ENCODE assay signal across 1 cellular context in genomic region chr14:91202234-91202974, GRCh38.
TF ChIP-seq lines count a peak whose summit lies in the region.

No MANE protein-coding gene starts in this region.

TF ChIP-seq in K562, 482 proteins besides CTCF, POLR2A, EP300 and RAD21 (continued from another document and continues in another):
- TF ChIP-seq FOXO4 (CRISPR knock-in tag; IDR thresholded peaks at IDR 0.05), result no peak
- TF ChIP-seq CBX1 (IDR thresholded peaks at IDR 0.05; ENCODE audit: low read depth), result 0 out of 2 replicates have a peak, but pooled peaks have one; percentile 50
- no peak for TF ChIP-seq POU5F1 (IDR thresholded peaks at IDR 0.05; ENCODE audit: borderline replicate concordance, low read depth, low read length, partially characterized antibody)
- no peak for TF ChIP-seq ZNF778 (CRISPR knock-in tag; IDR thresholded peaks at IDR 0.05)
- TF ChIP-seq ZC3H8 (IDR thresholded peaks at IDR 0.05), result no peak
- no peak for TF ChIP-seq ZNF780A (CRISPR knock-in tag; IDR thresholded peaks at IDR 0.05)
- TF ChIP-seq MEF2A (IDR thresholded peaks at IDR 0.05; ENCODE audit: control insufficient read depth, low read depth, low read length), result no peak
- TF ChIP-seq PHTF2 (CRISPR knock-in tag; IDR thresholded peaks at IDR 0.05), result no peak
- peak; percentile 62 for TF ChIP-seq CBFA2T2 (conservative IDR thresholded peaks at IDR 0.05)
- TF ChIP-seq ZNF76 (CRISPR knock-in tag; IDR thresholded peaks at IDR 0.05; ENCODE audit: borderline replicate concordance), result no peak
- no peak for TF ChIP-seq MAFK (IDR thresholded peaks at IDR 0.05; ENCODE audit: low read length)
- TF ChIP-seq CBFA2T3 (IDR thresholded peaks at IDR 0.05), result peak; percentile 82
- TF ChIP-seq ZBTB17 (CRISPR knock-in tag; IDR thresholded peaks at IDR 0.05), result no peak; the same call in 1 of the 2 replicates
- no peak for TF ChIP-seq CC2D1A (IDR thresholded peaks at IDR 0.05)
- TF ChIP-seq MYC (IDR thresholded peaks at IDR 0.05; ENCODE audit: low read depth, low read length), result peak; percentile 36; the same call in 1 of the 2 replicates
- TF ChIP-seq MYC (CRISPR knock-in tag; IDR thresholded peaks at IDR 0.05; ENCODE audit: borderline replicate concordance, low read depth), result no peak
- TF ChIP-seq ZNF395 (CRISPR knock-in tag; IDR thresholded peaks at IDR 0.05), result no peak; the same call in 1 of the 2 replicates
- no peak for TF ChIP-seq KAT2B (IDR thresholded peaks at IDR 0.05; ENCODE audit: low read depth, low read length)
- TF ChIP-seq CSDE1 (IDR thresholded peaks at IDR 0.05), result no peak
- TF ChIP-seq ID3 (CRISPR knock-in tag; IDR thresholded peaks at IDR 0.05), result no peak
- peak; percentile 59; the same call in 1 of the 2 replicates for TF ChIP-seq ID3 (tag; IDR thresholded peaks at IDR 0.05)
- no peak for TF ChIP-seq NCOA6 (IDR thresholded peaks at IDR 0.05)
- TF ChIP-seq CBX5 (IDR thresholded peaks at IDR 0.05; ENCODE audit: borderline replicate concordance, low read depth), result 0 out of 2 replicates have a peak, but pooled peaks have one; percentile 36
- TF ChIP-seq TRIM28 (IDR thresholded peaks at IDR 0.05), result peak; percentile 38; the same call in 1 of the 2 replicates
- no peak for TF ChIP-seq ZNF79 (CRISPR knock-in tag; IDR thresholded peaks at IDR 0.05; ENCODE audit: low read depth)
- TF ChIP-seq SRSF9 (IDR thresholded peaks at IDR 0.05; ENCODE audit: borderline replicate concordance, low read depth, low read length), result no peak
- no peak for TF ChIP-seq RBM34 (IDR thresholded peaks at IDR 0.05; ENCODE audit: borderline replicate concordance, insufficient read depth, low read length)
- no peak for TF ChIP-seq LARP7 (IDR thresholded peaks at IDR 0.05)
- TF ChIP-seq BHLHE40 (IDR thresholded peaks at IDR 0.05; ENCODE audit: low read length), result no peak
- TF ChIP-seq SNIP1 (IDR thresholded peaks at IDR 0.05; ENCODE audit: low read depth), result no peak
- no peak for TF ChIP-seq CCAR2 (IDR thresholded peaks at IDR 0.05; ENCODE audit: low read depth, low read length)
- TF ChIP-seq THRB (CRISPR knock-in tag; conservative IDR thresholded peaks at IDR 0.05), result no peak
- no peak for TF ChIP-seq NKRF (IDR thresholded peaks at IDR 0.05; ENCODE audit: borderline replicate concordance)
- no peak for TF ChIP-seq HLTF (IDR thresholded peaks at IDR 0.05)
- no peak for TF ChIP-seq ZNF518B (CRISPR knock-in tag; IDR thresholded peaks at IDR 0.05)
- TF ChIP-seq E2F5 (CRISPR knock-in tag; IDR thresholded peaks at IDR 0.05), result no peak
- no peak for TF ChIP-seq DEAF1 (CRISPR knock-in tag; IDR thresholded peaks at IDR 0.05)
- TF ChIP-seq STAG1 (CRISPR knock-in tag; IDR thresholded peaks at IDR 0.05; ENCODE audit: borderline replicate concordance), result no peak
- TF ChIP-seq USF2 (CRISPR knock-in tag; IDR thresholded peaks at IDR 0.05), result no peak
- TF ChIP-seq HNRNPLL (IDR thresholded peaks at IDR 0.05; ENCODE audit: low read depth, low read length, poor library complexity, severe bottlenecking), result no peak
- TF ChIP-seq GTF3C2 (IDR thresholded peaks at IDR 0.05; ENCODE audit: borderline replicate concordance, extremely low read depth, insufficient read length), result no peak
- TF ChIP-seq BRF2 (IDR thresholded peaks at IDR 0.05; ENCODE audit: borderline replicate concordance, insufficient read depth, insufficient read length), result no peak
- TF ChIP-seq E2F6 (IDR thresholded peaks at IDR 0.05; ENCODE audit: borderline replicate concordance in 1 of 2, extremely low read depth in 1 of 2, insufficient read depth in 1 of 2, insufficient read length in 1 of 2, low read depth in 1 of 2, low read length in 1 of 2, poor library complexity in 1 of 2, severe bottlenecking in 1 of 2), result no peak
- TF ChIP-seq ZNF41 (CRISPR knock-in tag; conservative IDR thresholded peaks at IDR 0.05), result no peak
- no peak for TF ChIP-seq DIDO1 (tag; IDR thresholded peaks at IDR 0.05; ENCODE audit: low read depth)
